Comparison of ENCODE assay signal across 8 cellular contexts in genomic region chr7:7157887-7158271, GRCh38. TPM values are rescaled to one million over a fixed set of nuclear protein-coding genes. Genes with fewer than 3 reads are reported as not detected.
A peak's percentile ranks its signal among the peaks of the same experiment; 100 is the strongest.
DNase-seq lines count a peak whose midpoint lies in the region; ATAC-seq and TF ChIP-seq lines count a peak whose summit lies in the region.
"Had no signal": no experiment of that assay in that cellular context is flagged by ENCODE, and none has a peak within 500 bp of the region (broad histone marks: within the 10 kb centered on the region; RNA-seq: fewer than 3 reads in every experiment).

No MANE protein-coding gene starts in this region.

- TF ChIP-seq CTCF in GM12864 (IDR thresholded peaks at IDR 0.05; ENCODE audit: low read depth, low read length, missing control alignments) (no peak), mammary epithelial cell (conservative IDR thresholded peaks at IDR 0.05 in 1 of 2, IDR thresholded peaks at IDR 0.05 in 1 of 2; ENCODE audit: extremely low read depth in 1 of 2, insufficient read depth in 1 of 2, low read depth in 1 of 2, low read length in 2 of 2) (no peak)

- no TSS peak for BruUV-seq in mammary epithelial cell (replicated peaks; lab: Mats Ljungman, UMichigan)

- intact Hi-C loops in mammary epithelial cell (cut with micrococcal nuclease), result loop anchor here (1.0 kb wide), 2 partner anchors 20 to 24 kb away; partner anchors contain the start of gene C1GALT1

- no peaks in the 10 kb centered on the region for H4K20me1 ChIP-seq in mammary epithelial cell (ENCODE audit: insufficient read depth, low read length)

- H3K27me3 ChIP-seq in mammary epithelial cell (ENCODE audit: insufficient read depth, low read length), result no peaks in the 10 kb centered on the region

- peak overlapping the region; percentile 79 for H3K4me2 ChIP-seq in mammary epithelial cell (ENCODE audit: insufficient read depth, low read depth, low read length)
- H3K4me2 ChIP-seq: PC-9 had no signal

- no peaks in the 10 kb centered on the region for H3K36me3 ChIP-seq in mammary epithelial cell (ENCODE audit: insufficient read depth, low read length)

- ATAC-seq in HG03175 (IDR thresholded peaks at IDR 0.05; ENCODE audit: unreplicated experiment), result no peak
- no peak for ATAC-seq in HG03439 (IDR thresholded peaks at IDR 0.05; ENCODE audit: unreplicated experiment)

- H2AFZ ChIP-seq in mammary epithelial cell (ENCODE audit: low read depth, low read length), result peak overlapping the region; percentile 26
- H2AFZ ChIP-seq: PC-9 had no signal

- H3K4me3 ChIP-seq in GM12864 (ENCODE audit: low read depth, low read length), result peak overlapping the region; percentile 23; the same call in 1 of the 2 replicates
- peak overlapping the region; percentile 57 for H3K4me3 ChIP-seq in Jurkat, Clone E6-1 (ENCODE audit: low read length)
- peak overlapping the region; percentile 31 to 61 (median 55) for H3K4me3 ChIP-seq in mammary epithelial cell (replicated peaks in 1 of 3; ENCODE audit: insufficient read depth in 1 of 3, low read depth in 2 of 3, low read length in 3 of 3)
- H3K4me3 ChIP-seq: PC-9 had no signal

- peaks cover 18% of the 10 kb centered on the region for H3K4me1 ChIP-seq in mammary epithelial cell (ENCODE audit: insufficient read depth, low read length)

- H3K27ac ChIP-seq in mammary epithelial cell (ENCODE audit: insufficient read depth, low read depth, low read length), result peak overlapping the region; percentile 93
- H3K27ac ChIP-seq: PC-9 had no signal

- H3K9ac ChIP-seq in mammary epithelial cell (ENCODE audit: insufficient read depth, low read length), result peak overlapping the region; percentile 72

- in situ Hi-C loops in mammary epithelial cell (cut with MboI; ENCODE audit: low sequenced_read_pairs in 2 of 2), result no loop called here

- CTCF ChIA-PET in mammary epithelial cell (lab: Charles Lee; ENCODE audit: low non-redundant PET), result interaction anchor here (0.6 kb wide), 1 partner anchor 55 kb away, joined by 4 read pairs; no protein-coding TSS in a partner anchor

- DNase-seq in GM12864 (ENCODE audit: low read depth), result no peak
- no peak for DNase-seq in Jurkat, Clone E6-1 (ENCODE audit: low read depth, low spot score)
- peak; percentile 59 for DNase-seq in mammary epithelial cell
- DNase-seq in renal cortical epithelial cell (ENCODE audit: low read depth), result peak; percentile 63
- DNase-seq in stimulated activated CD4-positive, alpha-beta T cell treated with anti-CD3 and anti-CD28 coated beads, Interleukin-2, amount 100 ng/mL, for 48 hours, result no peak

- H3K79me2 ChIP-seq in mammary epithelial cell (ENCODE audit: insufficient read depth, low read length), result peaks cover 36% of the 10 kb centered on the region

- dilution Hi-C loops in mammary epithelial cell (cut with HindIII; ENCODE audit: low sequenced_read_pairs), result no loop called here

- peaks cover 6% of the 10 kb centered on the region for H3K9me3 ChIP-seq in mammary epithelial cell (replicated peaks; ENCODE audit: insufficient read depth, low read length)

RNA-seq across cellular contexts. Expression of gene C1GALT1, which starts 24.5 kb away (rescaled TPM):
- 40.3 TPM for polyA plus RNA-seq in Jurkat, Clone E6-1 (2012; ENCODE audit: insufficient read depth, insufficient read length)
- total RNA-seq in mammary epithelial cell (10 to 100 TPM; 51.2 to 57.7 TPM), renal cortical epithelial cell (59.0 and 80.1 TPM in 2 replicates)
- 27.5 TPM for polyA plus RNA-seq in mammary epithelial cell
- polyA minus RNA-seq in mammary epithelial cell, result 25.5 TPM

Comparison
In these comparisons a context has a peak if more than half of its experiments do, and no peak if none do; other contexts are left out.
1. DNase-seq: peak in mammary epithelial cell (single experiment) and renal cortical epithelial cell (single experiment); none in GM12864 (single experiment), Jurkat, Clone E6-1 (single experiment) and stimulated activated CD4-positive, alpha-beta T cell treated with anti-CD3 and anti-CD28 coated beads, Interleukin-2, amount 100 ng/mL, for 48 hours (0 of 2).
2. Peak in every context shown above with its lines, with median percentiles within 50 percentile points of each other: H3K4me3 ChIP-seq.